2 cellular contexts compared by ENCODE assay signal in genomic region chr14:103729496-103730448, GRCh38.
TF ChIP-seq lines count a peak whose summit lies in the region.

No MANE protein-coding gene starts in this region.

TF ChIP-seq in liver, 16 proteins besides CTCF, POLR2A, EP300 and RAD21 (continued from another document):
- TF ChIP-seq ATF3 (IDR thresholded peaks at IDR 0.05) (no peak), RXRA (IDR thresholded peaks at IDR 0.05) (no peak), REST (IDR thresholded peaks at IDR 0.05) (no peak), GABPA (IDR thresholded peaks at IDR 0.05 in 1 of 2, conservative IDR thresholded peaks at IDR 0.05 in 1 of 2) (no peak), ZBTB33 (IDR thresholded peaks at IDR 0.05) (no peak), JUND (IDR thresholded peaks at IDR 0.05) (no peak), HNF4G (IDR thresholded peaks at IDR 0.05) (no peak)

TF ChIP-seq in HepG2, 621 proteins besides CTCF, POLR2A, EP300 and RAD21 (continued from another document):
- TF ChIP-seq ZNF18 (CRISPR knock-in tag; IDR thresholded peaks at IDR 0.05; ENCODE audit: insufficient replicate concordance) (no peak), ZNF547 (CRISPR knock-in tag; IDR thresholded peaks at IDR 0.05) (no peak), ZFP36 (IDR thresholded peaks at IDR 0.05; ENCODE audit: borderline replicate concordance, low read depth, low read length, partially characterized antibody) (no peak), BCL3 (CRISPR knock-in tag; IDR thresholded peaks at IDR 0.05) (no peak), ZBTB34 (CRISPR knock-in tag; IDR thresholded peaks at IDR 0.05) (no peak), ZBTB46 (CRISPR knock-in tag; IDR thresholded peaks at IDR 0.05; ENCODE audit: borderline replicate concordance) (no peak), DDIT3 (CRISPR knock-in tag; IDR thresholded peaks at IDR 0.05) (no peak), ZNF562 (CRISPR knock-in tag; IDR thresholded peaks at IDR 0.05; ENCODE audit: borderline replicate concordance) (no peak), ZNF784 (CRISPR knock-in tag; IDR thresholded peaks at IDR 0.05; ENCODE audit: borderline replicate concordance) (no peak), PREB (CRISPR knock-in tag; IDR thresholded peaks at IDR 0.05) (no peak), RBM39 (IDR thresholded peaks at IDR 0.05; ENCODE audit: low read depth, low read length, poor library complexity, severe bottlenecking) (no peak)
TF ChIP-seq in HepG2: peak in this region for 0.
